1 cellular context compared by ENCODE assay signal in genomic region chr14:95953111-95953724, GRCh38.
TF ChIP-seq lines count a peak whose summit lies in the region.

No MANE protein-coding gene starts in this region.

TF ChIP-seq in GM23338, 12 proteins besides CTCF, POLR2A, EP300 and RAD21 (continued from another document):
- no peak for TF ChIP-seq NANOG (IDR thresholded peaks at IDR 0.05; ENCODE audit: borderline replicate concordance)
- no peak for TF ChIP-seq ZNF331 (CRISPR knock-in tag; IDR thresholded peaks at IDR 0.05; ENCODE audit: low read depth)
- no peak for TF ChIP-seq JUNB (IDR thresholded peaks at IDR 0.05; ENCODE audit: unreplicated experiment)
- TF ChIP-seq STAT1 (IDR thresholded peaks at IDR 0.05; ENCODE audit: unreplicated experiment) = no peak
- TF ChIP-seq REST (IDR thresholded peaks at IDR 0.05; ENCODE audit: unreplicated experiment) = peak; percentile 95
- TF ChIP-seq EZH2 (IDR thresholded peaks at IDR 0.05; ENCODE audit: low read depth, unreplicated experiment) = no peak
- TF ChIP-seq ETS1 (IDR thresholded peaks at IDR 0.05) = no peak
TF ChIP-seq in GM23338: peak in this region for 2.
